In the genomic region with DNA sequence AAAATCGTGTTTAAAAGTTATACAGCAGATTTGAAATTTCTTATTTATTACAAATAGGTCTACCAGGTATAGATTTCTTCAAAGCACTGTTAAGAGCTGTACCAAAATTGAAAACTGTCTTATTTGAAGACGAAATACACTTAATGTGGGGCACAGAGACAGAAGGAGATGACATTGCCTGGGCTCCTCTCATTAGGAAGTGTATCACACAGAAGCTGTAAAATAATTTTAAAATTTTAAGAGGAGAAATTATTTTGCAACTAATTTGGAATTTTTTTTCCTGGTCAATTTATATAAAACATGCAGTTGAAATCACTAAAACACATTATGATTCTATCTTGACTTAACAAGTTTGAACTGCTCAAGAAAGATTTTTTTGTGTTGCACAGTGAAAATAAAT, we compare ENCODE assay signal across 2 cellular contexts.
TF ChIP-seq lines count a peak whose summit lies in the region.

No MANE protein-coding gene starts in this region.

TF ChIP-seq in GM23338, 12 proteins besides CTCF, POLR2A, EP300 and RAD21 (continued from another document and continues in another):
- TF ChIP-seq REST (IDR thresholded peaks at IDR 0.05; ENCODE audit: unreplicated experiment): no peak
- no peak for TF ChIP-seq EZH2 (IDR thresholded peaks at IDR 0.05; ENCODE audit: low read depth, unreplicated experiment)
- TF ChIP-seq STAT1 (IDR thresholded peaks at IDR 0.05; ENCODE audit: unreplicated experiment): no peak
- TF ChIP-seq, protein P1, sequence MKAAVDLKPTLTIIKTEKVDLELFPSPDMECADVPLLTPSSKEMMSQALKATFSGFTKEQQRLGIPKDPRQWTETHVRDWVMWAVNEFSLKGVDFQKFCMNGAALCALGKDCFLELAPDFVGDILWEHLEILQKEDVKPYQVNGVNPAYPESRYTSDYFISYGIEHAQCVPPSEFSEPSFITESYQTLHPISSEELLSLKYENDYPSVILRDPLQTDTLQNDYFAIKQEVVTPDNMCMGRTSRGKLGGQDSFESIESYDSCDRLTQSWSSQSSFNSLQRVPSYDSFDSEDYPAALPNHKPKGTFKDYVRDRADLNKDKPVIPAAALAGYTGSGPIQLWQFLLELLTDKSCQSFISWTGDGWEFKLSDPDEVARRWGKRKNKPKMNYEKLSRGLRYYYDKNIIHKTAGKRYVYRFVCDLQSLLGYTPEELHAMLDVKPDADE (IDR thresholded peaks at IDR 0.05): no peak
- no peak for TF ChIP-seq ZNF114 (CRISPR knock-in tag; IDR thresholded peaks at IDR 0.05)
- TF ChIP-seq ZNF331 (CRISPR knock-in tag; IDR thresholded peaks at IDR 0.05; ENCODE audit: low read depth): no peak
- no peak for TF ChIP-seq POLR2AphosphoS5 (IDR thresholded peaks at IDR 0.05; ENCODE audit: low read depth)
- no peak for TF ChIP-seq JUNB (IDR thresholded peaks at IDR 0.05; ENCODE audit: unreplicated experiment)
- no peak for TF ChIP-seq CREB1 (CRISPR knock-in tag; IDR thresholded peaks at IDR 0.05; ENCODE audit: low read depth)
- no peak for TF ChIP-seq EZH2phosphoT487 (IDR thresholded peaks at IDR 0.05; ENCODE audit: unreplicated experiment)

TF ChIP-seq in WTC11, 78 proteins besides CTCF, POLR2A, EP300 and RAD21 (continued from another document):
- TF ChIP-seq FOXP1 (CRISPR knock-in tag; IDR thresholded peaks at IDR 0.05; ENCODE audit: borderline replicate concordance) (no peak), SMAD4 (CRISPR knock-in tag; IDR thresholded peaks at IDR 0.05) (no peak), GABPB1 (CRISPR knock-in tag; IDR thresholded peaks at IDR 0.05) (no peak), JUN (CRISPR knock-in tag; IDR thresholded peaks at IDR 0.05) (no peak), CBFB (CRISPR knock-in tag; IDR thresholded peaks at IDR 0.05; ENCODE audit: low read depth) (no peak), AR (CRISPR knock-in tag; IDR thresholded peaks at IDR 0.05) (no peak), ZNF281 (CRISPR knock-in tag; IDR thresholded peaks at IDR 0.05) (no peak), NR2C2 (CRISPR knock-in tag; IDR thresholded peaks at IDR 0.05) (no peak), STAT6 (CRISPR knock-in tag; conservative IDR thresholded peaks at IDR 0.05; ENCODE audit: low read depth) (no peak), TEAD1 (CRISPR knock-in tag; IDR thresholded peaks at IDR 0.05) (no peak), USF2 (CRISPR knock-in tag; IDR thresholded peaks at IDR 0.05) (no peak), ZNF416 (CRISPR knock-in tag; IDR thresholded peaks at IDR 0.05) (no peak), ZNF396 (CRISPR knock-in tag; IDR thresholded peaks at IDR 0.05; ENCODE audit: borderline replicate concordance) (no peak), NFE2L1 (CRISPR knock-in tag; IDR thresholded peaks at IDR 0.05) (no peak)
